Comparison of ENCODE assay signal across 11 cellular contexts in genomic region chr7:1534330-1535099, GRCh38. TPM values are rescaled to one million over a fixed set of nuclear protein-coding genes. Genes with fewer than 3 reads are reported as not detected.
DNase-seq lines count a peak whose midpoint lies in the region; ATAC-seq, FAIRE-seq and TF ChIP-seq lines count a peak whose summit lies in the region.
"Had no signal": no experiment of that assay in that cellular context is flagged by ENCODE, and none has a peak within 500 bp of the region (broad histone marks: within the 10 kb centered on the region; RNA-seq: fewer than 3 reads in every experiment).

No MANE protein-coding gene starts in this region.

- intact Hi-C loops in Right ventricle myocardium superior (cut with DNase I) (no loop called here), left ventricle myocardium superior (cut with micrococcal nuclease) (no loop called here), dorsolateral prefrontal cortex (cut with DNase I) (loop anchor here in 1 of 2 donors (5.0 kb wide), 1 partner anchor 38 kb away; the partner anchor contains the start of gene PSMG3), vagina (cut with DNase I) (loop anchor here (5.0 kb wide), 1 partner anchor 38 kb away; the partner anchor contains the start of gene PSMG3)

- H3K27ac ChIP-seq in dorsolateral prefrontal cortex (peak overlapping the region in 47 of 59 donors; percentile 5 to 98 (median 92)), vagina (peak overlapping the region; percentile 99)

- no peak for TF ChIP-seq POLR2A in vagina (IDR thresholded peaks at IDR 0.05)
- TF ChIP-seq POLR2A in H54 (IDR thresholded peaks at IDR 0.05; ENCODE audit: low read depth, low read length), result no peak

- H3K4me3 ChIP-seq in dorsolateral prefrontal cortex (peak overlapping the region in 2 of 59 donors; percentile 3 to 20), vagina (no peak overlapping the region)
- H3K4me3 ChIP-seq: ovary had no signal

- POLR2A ChIA-PET in naive thymus-derived CD8-positive, alpha-beta T cell (lab: Charles Lee), result interaction anchor here (1.0 to 4.3 kb wide), 7 partner anchors 9 to 36 kb away, joined by 4 to 29 read pairs (median 7); partner anchors contain the start of genes INTS1, PSMG3 and TMEM184A

- H3K27me3 ChIP-seq in dorsolateral prefrontal cortex (no peaks in the 10 kb centered on the region), vagina (no peaks in the 10 kb centered on the region)
- H3K27me3 ChIP-seq: ovary had no signal

- DNase-seq in Right ventricle myocardium superior (peak; percentile 44), left ventricle myocardium superior (no peak), dorsolateral prefrontal cortex (no peak), vagina (ENCODE audit: extremely low spot score in 2 of 2) (no peak), NCI-H2081 treated with DMSO at 0.1 percent for 48 hours (lab: John Stamatoyannopoulos, UW) (no peak), H54 (ENCODE audit: insufficient read length, low spot score) (no peak), NCI-H1092 (lab: John Stamatoyannopoulos, UW) (no peak)
- no peak for DNase-seq in naive thymus-derived CD8-positive, alpha-beta T cell

- no peaks in the 10 kb centered on the region for H3K27me3 Mint-ChIP-seq in naive thymus-derived CD8-positive, alpha-beta T cell

- H3K4me3 Mint-ChIP-seq in naive thymus-derived CD8-positive, alpha-beta T cell, result peak overlapping the region in 2 of 10 donors; percentile 48 to 71

- peaks cover 0 to 7% of the 10 kb centered on the region in 2 donors for H3K36me3 ChIP-seq in vagina
- H3K36me3 ChIP-seq: ovary had no signal

- peaks cover 72% of the 10 kb centered on the region for H3K4me1 ChIP-seq in vagina

- FAIRE-seq in H54 (lab: Jason Lieb, UNC), result no peak
- FAIRE-seq: GM18507 had no signal

- H3K4me1 Mint-ChIP-seq in naive thymus-derived CD8-positive, alpha-beta T cell, result peaks cover 19 to 42% (median 35%) of the 10 kb centered on the region in 4 donors

- TF ChIP-seq CTCF in dorsolateral prefrontal cortex (IDR thresholded peaks at IDR 0.05 in 54 of 56, conservative IDR thresholded peaks at IDR 0.05 in 2 of 56; ENCODE audit: low read depth in 1 of 56, partially characterized antibody in 56 of 56) (no peak), vagina (IDR thresholded peaks at IDR 0.05) (no peak)

- H3K36me3 Mint-ChIP-seq in naive thymus-derived CD8-positive, alpha-beta T cell, result peaks cover 0 to 21% (median 0%) of the 10 kb centered on the region in 3 donors

- H3K9me3 ChIP-seq in vagina, result no peaks in the 10 kb centered on the region
- H3K9me3 ChIP-seq: ovary had no signal

- peak overlapping the region in 7 of 10 donors; percentile 20 to 98 (median 98) for H3K27ac Mint-ChIP-seq in naive thymus-derived CD8-positive, alpha-beta T cell

- H3K9me3 Mint-ChIP-seq in naive thymus-derived CD8-positive, alpha-beta T cell, result no peaks in the 10 kb centered on the region

- no peak for ATAC-seq in Right ventricle myocardium superior (ENCODE audit: poor library complexity)
- ATAC-seq in left ventricle myocardium superior, result no peak
- ATAC-seq in naive thymus-derived CD8-positive, alpha-beta T cell, result no peak

RNA-seq across cellular contexts. Expression of gene MAFK, which starts 4.0 kb away (rescaled TPM):
- total RNA-seq in Right ventricle myocardium superior (59.4 TPM), left ventricle myocardium superior (47.2 TPM), dorsolateral prefrontal cortex (10 to 100 TPM; 20.6 to 96.7 (median 37.6) TPM), vagina (30.0 TPM)
- total RNA-seq in naive thymus-derived CD8-positive, alpha-beta T cell, result 10 to 100 TPM; 55.1 to 56.1 TPM
- under 1 TPM; 0.33 to 0.56 (median 0.46) TPM for polyA plus RNA-seq in naive thymus-derived CD8-positive, alpha-beta T cell

RNA-seq across cellular contexts. Expression of gene TMEM184A, which starts 21.5 kb away (rescaled TPM):
- total RNA-seq in Right ventricle myocardium superior (0.30 TPM), left ventricle myocardium superior (0.22 TPM), dorsolateral prefrontal cortex (under 1 TPM in 31 of 120 experiments, not detected in 89; 0.07 to 0.85 (median 0.16) TPM), vagina (129 TPM)
- total RNA-seq in naive thymus-derived CD8-positive, alpha-beta T cell, result not detected
- under 1 TPM in 1 of 3 donors, not detected in 2; 0.04 TPM for polyA plus RNA-seq in naive thymus-derived CD8-positive, alpha-beta T cell
- total RNA-seq: T-helper 2 cell treated with Interferon-gamma antibody and Interleukin-4, amounts not matched to agents 100 ng/mL and 5 ng/mL, for 36 hours had no signal

RNA-seq across cellular contexts. Expression of gene INTS1, which starts 30.3 kb away (rescaled TPM):
- total RNA-seq in Right ventricle myocardium superior (29.2 TPM), left ventricle myocardium superior (32.0 TPM), dorsolateral prefrontal cortex (100 to 1,000 TPM in 104 of 120 experiments, 10 to 100 TPM in 16; 86.1 to 155 (median 115) TPM), vagina (67.3 TPM)
- 100 to 1,000 TPM; 129 to 136 TPM for total RNA-seq in naive thymus-derived CD8-positive, alpha-beta T cell
- polyA plus RNA-seq in naive thymus-derived CD8-positive, alpha-beta T cell, result 10 to 100 TPM in 2 of 3 donors, 1 to 10 TPM in 1; 9.1 to 24.6 (median 18.5) TPM

RNA-seq across cellular contexts. Expression of gene PSMG3, which starts 35.3 kb away (rescaled TPM):
- total RNA-seq in Right ventricle myocardium superior (12.1 TPM), left ventricle myocardium superior (11.8 TPM), dorsolateral prefrontal cortex (10 to 100 TPM; 14.7 to 44.6 (median 28.9) TPM), vagina (49.6 TPM)
- total RNA-seq in naive thymus-derived CD8-positive, alpha-beta T cell, result 10 to 100 TPM; 24.3 to 26.1 TPM
- 10 to 100 TPM; 43.5 to 45.8 (median 45.4) TPM for polyA plus RNA-seq in naive thymus-derived CD8-positive, alpha-beta T cell

Comparison
In these comparisons a context has a peak if more than half of its experiments do, and no peak if none do; other contexts are left out.
1. RNA of gene TMEM184A, which starts 21.5 kb away (total RNA-seq): 129 TPM in vagina (single experiment); 0.30 TPM in Right ventricle myocardium superior (single experiment), 0.22 TPM in left ventricle myocardium superior (single experiment), 0.07 to 0.85 TPM in dorsolateral prefrontal cortex and not detected in naive thymus-derived CD8-positive, alpha-beta T cell; every median in the first group is over 10 times any median in the second.